ENCODE assay signal across 8 cellular contexts in genomic region chr20:36064661-36065426, GRCh38.
A peak's percentile ranks its signal among the peaks of the same experiment; 100 is the strongest.
DNase-seq lines count a peak whose midpoint lies in the region; TF ChIP-seq lines count a peak whose summit lies in the region.

No MANE protein-coding gene starts in this region.

- peaks cover 19% of the 10 kb centered on the region for H3K27me3 ChIP-seq in H7 (ENCODE audit: control insufficient read depth, insufficient read depth, low read length)
- no peaks in the 10 kb centered on the region for H3K27me3 ChIP-seq in MM.1S (replicated peaks; ENCODE audit: insufficient read depth, low read length)
- H3K27me3 ChIP-seq in SJSA1 (replicated peaks) = no peaks in the 10 kb centered on the region
- H3K27me3 ChIP-seq in suprapubic skin = no peaks in the 10 kb centered on the region

- H3K4me3 ChIP-seq in H7 (ENCODE audit: insufficient read depth, low read depth, low read length) (peak overlapping the region; percentile 56), MM.1S (ENCODE audit: low read length) (peak overlapping the region; percentile 84), SJSA1 (peak overlapping the region; percentile 38), suprapubic skin (peak overlapping the region; percentile 61)

- 1% methylated on average over 16 of the region's 61 CpGs for WGBS in suprapubic skin

- H3K4me3 Mint-ChIP-seq in activated naive CD4-positive, alpha-beta T cell treated with anti-CD3 and anti-CD28 coated beads, Interleukin-2, amount 10 ng/mL, durations not matched to agents 7 days and 5 days = peak overlapping the region; percentile 77

- H3K36me3 Mint-ChIP-seq in activated naive CD4-positive, alpha-beta T cell treated with anti-CD3 and anti-CD28 coated beads, Interleukin-2, amount 10 ng/mL, durations not matched to agents 7 days and 5 days = no peaks in the 10 kb centered on the region

- no peaks in the 10 kb centered on the region for H3K9me3 ChIP-seq in MM.1S (replicated peaks; ENCODE audit: insufficient read depth, low read length)
- H3K9me3 ChIP-seq in SJSA1 (replicated peaks) = no peaks in the 10 kb centered on the region
- no peaks in the 10 kb centered on the region for H3K9me3 ChIP-seq in suprapubic skin

- peak overlapping the region; percentile 97 for H2AFZ ChIP-seq in MM.1S (ENCODE audit: low read length)

- CTCF ChIA-PET in activated naive CD4-positive, alpha-beta T cell treated with anti-CD3 and anti-CD28 coated beads, Interleukin-2, amount 10 ng/mL, durations not matched to agents 7 days and 5 days (lab: Charles Lee) = interaction anchor here (1.8 kb wide), 1 partner anchor 72 kb away, joined by 6 read pairs; no protein-coding TSS in a partner anchor

- no peaks in the 10 kb centered on the region for H3K9me3 Mint-ChIP-seq in activated naive CD4-positive, alpha-beta T cell treated with anti-CD3 and anti-CD28 coated beads, Interleukin-2, amount 10 ng/mL, durations not matched to agents 7 days and 5 days

- peak overlapping the region; percentile 75; the same call in 1 of the 2 replicates for H3K27ac ChIP-seq in MM.1S (ENCODE audit: low read length)
- no peak overlapping the region for H3K27ac ChIP-seq in SJSA1
- peak overlapping the region; percentile 80 for H3K27ac ChIP-seq in suprapubic skin

- peak; percentile 97 for DNase-seq in ELF-1 (ENCODE audit: low read depth, low spot score)
- DNase-seq in H7 = peak; percentile 99
- DNase-seq in MM.1S = peak; percentile 88
- DNase-seq in SJSA1 (ENCODE audit: low read depth in 1 of 2, low spot score in 2 of 2) = peak; percentile 79 to 89
- peak; percentile 97 for DNase-seq in activated naive CD4-positive, alpha-beta T cell treated with anti-CD3 and anti-CD28 coated beads, Interleukin-2, amount 10 ng/mL, durations not matched to agents 7 days and 5 days
- peak; percentile 96 for DNase-seq in germinal center (ENCODE audit: low spot score)
- DNase-seq in occipital lobe (lab: John Stamatoyannopoulos, UW) = peak; percentile 92
- DNase-seq in suprapubic skin (ENCODE audit: low spot score in 2 of 2) = peak; percentile 97

- H3K79me2 ChIP-seq in MM.1S (ENCODE audit: low read length) = no peaks in the 10 kb centered on the region

- TF ChIP-seq CTCF in MM.1S (IDR thresholded peaks at IDR 0.05; ENCODE audit: low read length) (no peak), suprapubic skin (IDR thresholded peaks at IDR 0.05) (no peak)

- no peak for TF ChIP-seq EP300 in suprapubic skin (IDR thresholded peaks at IDR 0.05)

- no peaks in the 10 kb centered on the region for H4K20me1 ChIP-seq in MM.1S (ENCODE audit: insufficient read depth, low read length)

- H3K4me2 ChIP-seq in MM.1S (ENCODE audit: low read depth, low read length) = peak overlapping the region; percentile 98

- peaks cover 7% of the 10 kb centered on the region for H3F3A ChIP-seq in MM.1S (ENCODE audit: insufficient read depth, low read length)

- peaks cover 65% of the 10 kb centered on the region for H3K27me3 Mint-ChIP-seq in activated naive CD4-positive, alpha-beta T cell treated with anti-CD3 and anti-CD28 coated beads, Interleukin-2, amount 10 ng/mL, durations not matched to agents 7 days and 5 days

- H3K27ac Mint-ChIP-seq in activated naive CD4-positive, alpha-beta T cell treated with anti-CD3 and anti-CD28 coated beads, Interleukin-2, amount 10 ng/mL, durations not matched to agents 7 days and 5 days = no peak overlapping the region

- peak overlapping the region; percentile 69; the same call in 1 of the 2 replicates for H3K9ac ChIP-seq in MM.1S (ENCODE audit: low read length)

- peaks cover 11% of the 10 kb centered on the region for H3K4me1 Mint-ChIP-seq in activated naive CD4-positive, alpha-beta T cell treated with anti-CD3 and anti-CD28 coated beads, Interleukin-2, amount 10 ng/mL, durations not matched to agents 7 days and 5 days

- H3K9me2 ChIP-seq in MM.1S (replicated peaks; ENCODE audit: insufficient read depth, low read length) = no peaks in the 10 kb centered on the region

- TF ChIP-seq POLR2A in suprapubic skin (IDR thresholded peaks at IDR 0.05) = peak in 1 of 2 donors; percentile 81

- H3K4me1 ChIP-seq in MM.1S (ENCODE audit: low read length) = peaks cover 6% of the 10 kb centered on the region
- peaks cover 10% of the 10 kb centered on the region for H3K4me1 ChIP-seq in SJSA1 (replicated peaks)
- peaks cover 25% of the 10 kb centered on the region for H3K4me1 ChIP-seq in suprapubic skin

- H3K36me3 ChIP-seq in H7 (replicated peaks; ENCODE audit: control insufficient read depth, insufficient read depth, low read length) = no peaks in the 10 kb centered on the region
- H3K36me3 ChIP-seq in MM.1S (replicated peaks; ENCODE audit: insufficient read depth, low read length) = no peaks in the 10 kb centered on the region
- H3K36me3 ChIP-seq in SJSA1 = no peaks in the 10 kb centered on the region
- H3K36me3 ChIP-seq in suprapubic skin = no peaks in the 10 kb centered on the region
